In the genomic region with DNA sequence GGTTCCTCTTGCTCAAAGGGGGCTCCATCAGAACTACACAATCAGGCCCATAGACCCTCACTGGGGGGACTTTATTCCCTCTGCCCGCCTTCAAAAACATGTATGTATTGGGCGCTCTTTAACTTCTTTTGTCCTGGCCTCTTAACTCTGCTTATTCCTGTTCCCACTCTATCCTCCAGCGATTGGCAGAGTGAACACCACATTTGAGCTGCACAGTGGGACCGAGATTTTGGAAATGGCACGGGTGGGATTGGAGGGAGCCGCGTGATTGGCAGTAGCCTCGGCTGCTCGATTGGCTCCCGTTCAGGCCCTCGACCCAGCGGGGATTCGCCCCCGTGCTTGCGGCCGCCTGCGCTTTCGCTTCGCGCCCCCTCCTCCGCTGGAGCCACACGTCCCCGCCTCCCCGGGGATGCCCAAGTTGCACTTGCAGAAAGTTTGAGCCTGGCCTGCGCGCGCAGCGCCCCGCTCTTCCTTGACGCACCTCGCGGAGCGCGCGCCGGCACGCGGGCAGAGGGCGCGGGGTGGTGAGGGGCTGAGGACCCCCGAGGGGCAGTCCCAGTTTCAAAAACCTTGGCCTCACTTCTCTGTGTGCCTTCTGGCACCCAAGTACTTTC, we compare ENCODE assay signal across 9 cellular contexts. TPM values are rescaled to one million over a fixed set of nuclear protein-coding genes. Genes with fewer than 3 reads are reported as not detected.
DNase-seq lines count a peak whose midpoint lies in the region; ATAC-seq and TF ChIP-seq lines count a peak whose summit lies in the region.
"Had no signal": no experiment of that assay in that cellular context is flagged by ENCODE, and none has a peak within 500 bp of the region (broad histone marks: within the 10 kb centered on the region; RNA-seq: fewer than 3 reads in every experiment).

TSS of gene ZIC5 (minus strand) at position 192 of the 614 bp plus-strand sequence. CDS start at position 28, 164 bp downstream.

- ATAC-seq in mucosa of descending colon (no peak), HG03521 (IDR thresholded peaks at IDR 0.05; ENCODE audit: unreplicated experiment) (no peak)

- no peak within 1 kb of the TSS for H3K4me2 ChIP-seq in neural cell (ENCODE audit: low read length)

- peak within 1 kb of the TSS; percentile 82 to 93 (median 90) for H3K4me3 Mint-ChIP-seq in brain

- H4K20me1 ChIP-seq in neural cell (ENCODE audit: insufficient read depth): no peaks in the 10 kb centered on the region

- H3K27ac ChIP-seq in neural cell (ENCODE audit: low read length): no peak within 1 kb of the TSS

- H3K9ac ChIP-seq in neural cell (ENCODE audit: low read length): peak within 1 kb of the TSS; percentile 39

- DNase-seq in DMS79 (lab: John Stamatoyannopoulos, UW) (peak; percentile 88), MG63 (no peak), posterior vena cava (ENCODE audit: low spot score) (no peak), mucosa of descending colon (no peak), NCI-H2029 treated with DMSO at 0.1 percent for 48 hours (lab: John Stamatoyannopoulos, UW) (no peak)

- no peak for TF ChIP-seq CTCF in brain (conservative IDR thresholded peaks at IDR 0.05)
- no peak for TF ChIP-seq CTCF in neural cell (IDR thresholded peaks at IDR 0.05; ENCODE audit: poor library complexity, severe bottlenecking)
- no peak for TF ChIP-seq CTCF in mucosa of descending colon (IDR thresholded peaks at IDR 0.05)

- H3K4me3 ChIP-seq in MG63 (peak within 1 kb of the TSS; percentile 54), neural cell (ENCODE audit: low read length) (peak within 1 kb of the TSS; percentile 48), mucosa of descending colon (no peak within 1 kb of the TSS)

- H3K9me3 Mint-ChIP-seq in brain: peaks cover 0 to 7% (median 7%) of the 10 kb centered on the region in 5 experiments

- peaks cover 25% of the 10 kb centered on the region for H3K4me1 Mint-ChIP-seq in brain

- peak within 1 kb of the TSS; percentile 89 to 99 (median 96) for H3K27ac Mint-ChIP-seq in brain

- peaks cover 78% of the 10 kb centered on the region for H3K79me2 ChIP-seq in neural cell (replicated peaks; ENCODE audit: insufficient read depth, low read length)

- no peak for TF ChIP-seq RAD21 in neural cell (conservative IDR thresholded peaks at IDR 0.05)

- peaks cover 79% of the 10 kb centered on the region for H3K27me3 Mint-ChIP-seq in brain

- no peak within 1 kb of the TSS for H2AFZ ChIP-seq in neural cell (ENCODE audit: low read depth, low read length)

- H3F3A ChIP-seq in neural cell (ENCODE audit: insufficient read depth, low read length, poor library complexity, severe bottlenecking): peaks cover 5% of the 10 kb centered on the region

- H3K9me3 ChIP-seq in MG63 (no peaks in the 10 kb centered on the region), neural cell (ENCODE audit: low read length) (no peaks in the 10 kb centered on the region), mucosa of descending colon (no peaks in the 10 kb centered on the region)

- no peak for TF ChIP-seq EP300 in neural cell (conservative IDR thresholded peaks at IDR 0.05; ENCODE audit: poor library complexity, severe bottlenecking)

- H3K9me2 ChIP-seq in neural cell (ENCODE audit: insufficient read depth, low read length): no peaks in the 10 kb centered on the region

- H3K27me3 ChIP-seq in MG63 (no peaks in the 10 kb centered on the region), neural cell (ENCODE audit: insufficient read depth, low read depth, low read length) (peaks cover 85% of the 10 kb centered on the region)

- intact Hi-C loops in posterior vena cava (cut with DNase I) (no loop called here), mucosa of descending colon (cut with DNase I, micrococcal nuclease) (no loop called here)

- H3K36me3 ChIP-seq in MG63 (peaks cover 13% of the 10 kb centered on the region), neural cell (ENCODE audit: insufficient read depth, low read length) (no peaks in the 10 kb centered on the region), mucosa of descending colon (ENCODE audit: low read depth) (no peaks in the 10 kb centered on the region)

- peaks cover 37% of the 10 kb centered on the region for H3K4me1 ChIP-seq in mucosa of descending colon (ENCODE audit: low read depth)

- H3K36me3 Mint-ChIP-seq in brain: peaks cover 4% of the 10 kb centered on the region

TF ChIP-seq in neural cell, 6 proteins besides CTCF, POLR2A, EP300 and RAD21:
- TF ChIP-seq SMC3 (conservative IDR thresholded peaks at IDR 0.05; ENCODE audit: poor library complexity) (no peak), EZH2 (IDR thresholded peaks at IDR 0.05; ENCODE audit: borderline replicate concordance, insufficient read depth, low read length, poor library complexity, severe bottlenecking) (no peak), MXI1 (conservative IDR thresholded peaks at IDR 0.05; ENCODE audit: poor library complexity, severe bottlenecking) (no peak), TAF1 (IDR thresholded peaks at IDR 0.05; ENCODE audit: low read depth) (no peak), POLR2AphosphoS5 (IDR thresholded peaks at IDR 0.05) (no peak), REST (IDR thresholded peaks at IDR 0.05; ENCODE audit: borderline replicate concordance) (no peak)

RNA-seq across cellular contexts. Expression of gene ZIC5, which starts in this region (rescaled TPM):
- 1.8 and 2.9 TPM in 2 replicates for total RNA-seq in MG63 (2014; rRNA removed; shearing (Covaris generic); ENCODE audit: low replicate concordance)
- polyA plus RNA-seq in brain (ENCODE audit: insufficient read depth, low read depth, low replicate concordance) (49.1 TPM), neural cell (0.94 and 0.98 TPM in 2 replicates)
- 1.9 and 2.7 TPM in 2 replicates for polyA minus RNA-seq in neural cell
- total RNA-seq in posterior vena cava (not detected), mucosa of descending colon (not detected)
- total RNA-seq: glomerular endothelial cell had no signal

Comparison
In these comparisons a context has a peak if more than half of its experiments do, and no peak if none do; other contexts are left out.
1. RNA of gene ZIC5 (polyA plus RNA-seq): 49.1 TPM in brain (single experiment); 0.94 to 0.98 TPM in neural cell; every median in the first group is over 10 times any median in the second.